Comparison of ENCODE assay signal across 9 cellular contexts in genomic region chr1:20788489-20788795, GRCh38. TPM values are rescaled to one million over a fixed set of nuclear protein-coding genes. Genes with fewer than 3 reads are reported as not detected.
DNase-seq lines count a peak whose midpoint lies in the region; ATAC-seq and TF ChIP-seq lines count a peak whose summit lies in the region.
"Had no signal": no experiment of that assay in that cellular context is flagged by ENCODE, and none has a peak within 500 bp of the region (broad histone marks: within the 10 kb centered on the region; RNA-seq: fewer than 3 reads in every experiment).

No MANE protein-coding gene starts in this region.

- H3K4me3 ChIP-seq in SU-DHL-6 (ENCODE audit: insufficient read depth, low read length, poor library complexity, severe bottlenecking), result no peak overlapping the region
- H3K4me3 ChIP-seq in gastroesophageal sphincter, result no peak overlapping the region

- no peaks in the 10 kb centered on the region for H3K27me3 ChIP-seq in SU-DHL-6 (ENCODE audit: low read length)
- H3K27me3 ChIP-seq in gastroesophageal sphincter, result no peaks in the 10 kb centered on the region
- H3K27me3 ChIP-seq: left lung had no signal

- H3K27me3 Mint-ChIP-seq in T-helper 2 cell treated with Interferon-gamma antibody and Interleukin-4, amounts not matched to agents 5 μg/mL and 100 μg/mL, for 36 hours (ENCODE audit: low read depth), result no peaks in the 10 kb centered on the region
- H3K27me3 Mint-ChIP-seq in stimulated activated naive B cell treated with anti-CD40 and anti-IgM and Interleukin-4, amounts not matched to agents 10 μg/mL and 1 μg/mL and 100 μg/mL, for 72 hours, result no peaks in the 10 kb centered on the region

- H3K36me3 Mint-ChIP-seq in T-helper 2 cell treated with Interferon-gamma antibody and Interleukin-4, amounts not matched to agents 5 μg/mL and 100 μg/mL, for 36 hours (ENCODE audit: low read depth), result peaks cover 12% of the 10 kb centered on the region
- H3K36me3 Mint-ChIP-seq in stimulated activated naive B cell treated with anti-CD40 and anti-IgM and Interleukin-4, amounts not matched to agents 10 μg/mL and 1 μg/mL and 100 μg/mL, for 72 hours, result no peaks in the 10 kb centered on the region

- H2AFZ ChIP-seq in SU-DHL-6 (ENCODE audit: low read depth, low read length, severe bottlenecking), result peak overlapping the region; percentile 69

- H3K36me3 ChIP-seq in SU-DHL-6 (ENCODE audit: low read length), result no peaks in the 10 kb centered on the region
- no peaks in the 10 kb centered on the region for H3K36me3 ChIP-seq in gastroesophageal sphincter
- H3K36me3 ChIP-seq: left lung had no signal

- intact Hi-C loops in left ventricle myocardium superior (cut with micrococcal nuclease), result no loop called here

- peaks cover 30% of the 10 kb centered on the region for H3K79me2 ChIP-seq in SU-DHL-6 (ENCODE audit: insufficient read depth, low read length)

- 86 to 96% methylated on average over 1 to 5 of the region's 8 CpGs for WGBS in gastroesophageal sphincter (ENCODE audit: low coverage in 1 of 2), 2 donors

- peaks cover 15% of the 10 kb centered on the region; the same call in 1 of the 2 replicates for H4K20me1 ChIP-seq in SU-DHL-6 (ENCODE audit: low read depth, low read length)

- H3K27ac ChIP-seq in SU-DHL-6 (ENCODE audit: low read depth, low read length), result no peak overlapping the region
- H3K27ac ChIP-seq in gastroesophageal sphincter, result peak overlapping the region in 3 of 4 donors; percentile 91 to 99 (median 96)

- H3F3A ChIP-seq in SU-DHL-6 (ENCODE audit: insufficient read depth), result peaks cover 16% of the 10 kb centered on the region; the same call in 1 of the 2 replicates

- DNase-seq in T-helper 2 cell treated with Interferon-gamma antibody and Interleukin-4, amounts not matched to agents 5 μg/mL and 100 μg/mL, for 36 hours (ENCODE audit: low spot score), result no peak
- no peak for DNase-seq in T-helper 2 cell
- DNase-seq in stimulated activated naive B cell treated with anti-CD40 and anti-IgM and Interleukin-4, amounts not matched to agents 10 μg/mL and 1 μg/mL and 100 μg/mL, for 72 hours, result no peak
- no peak for DNase-seq in left ventricle myocardium superior
- no peak for DNase-seq in SIG-M5 treated with dmso at 0.1 percent for 504 hours (lab: John Stamatoyannopoulos, UW; ENCODE audit: unreplicated experiment)
- no peak for DNase-seq in medulla oblongata (ENCODE audit: extremely low spot score)
- DNase-seq: left lung had no signal

- H3K4me3 Mint-ChIP-seq in T-helper 2 cell treated with Interferon-gamma antibody and Interleukin-4, amounts not matched to agents 5 μg/mL and 100 μg/mL, for 36 hours, result peak overlapping the region; percentile 88
- peak overlapping the region; percentile 90 to 95 for H3K4me3 Mint-ChIP-seq in stimulated activated naive B cell treated with anti-CD40 and anti-IgM and Interleukin-4, amounts not matched to agents 10 μg/mL and 1 μg/mL and 100 μg/mL, for 72 hours

- TF ChIP-seq CTCF in SU-DHL-6 (IDR thresholded peaks at IDR 0.05; ENCODE audit: insufficient read depth, low read length, poor library complexity, severe bottlenecking) (no peak), gastroesophageal sphincter (IDR thresholded peaks at IDR 0.05) (no peak)

- no peak for TF ChIP-seq EP300 in gastroesophageal sphincter (IDR thresholded peaks at IDR 0.05)

- H3K4me1 ChIP-seq in gastroesophageal sphincter, result peaks cover 0 to 33% (median 8%) of the 10 kb centered on the region in 3 donors

- peak overlapping the region; percentile 88; the same call in 1 of the 2 replicates for H3K9ac ChIP-seq in SU-DHL-6 (ENCODE audit: low read length)

- H3K4me2 ChIP-seq in SU-DHL-6 (ENCODE audit: low read depth, low read length, poor library complexity, severe bottlenecking), result peak overlapping the region; percentile 64

- no peaks in the 10 kb centered on the region for H3K9me2 ChIP-seq in SU-DHL-6 (replicated peaks; ENCODE audit: insufficient read depth, low read length)

- no peaks in the 10 kb centered on the region for H3K9me3 ChIP-seq in SU-DHL-6 (ENCODE audit: insufficient read depth, low read length)
- no peaks in the 10 kb centered on the region for H3K9me3 ChIP-seq in gastroesophageal sphincter
- H3K9me3 ChIP-seq: left lung had no signal

- H3K4me1 Mint-ChIP-seq in T-helper 2 cell treated with Interferon-gamma antibody and Interleukin-4, amounts not matched to agents 5 μg/mL and 100 μg/mL, for 36 hours (ENCODE audit: low read depth), result peaks cover 21% of the 10 kb centered on the region
- H3K4me1 Mint-ChIP-seq in stimulated activated naive B cell treated with anti-CD40 and anti-IgM and Interleukin-4, amounts not matched to agents 10 μg/mL and 1 μg/mL and 100 μg/mL, for 72 hours, result peaks cover 9 to 25% of the 10 kb centered on the region in 2 donors

- no peak for TF ChIP-seq POLR2A in gastroesophageal sphincter (IDR thresholded peaks at IDR 0.05)

- H3K27ac Mint-ChIP-seq in T-helper 2 cell treated with Interferon-gamma antibody and Interleukin-4, amounts not matched to agents 5 μg/mL and 100 μg/mL, for 36 hours, result peak overlapping the region; percentile 95
- no peak overlapping the region for H3K27ac Mint-ChIP-seq in stimulated activated naive B cell treated with anti-CD40 and anti-IgM and Interleukin-4, amounts not matched to agents 10 μg/mL and 1 μg/mL and 100 μg/mL, for 72 hours

- ATAC-seq in gastroesophageal sphincter (no peak), left ventricle myocardium superior (no peak)
- ATAC-seq in stimulated activated naive B cell treated with anti-CD40 and anti-IgM and Interleukin-4, amounts not matched to agents 10 μg/mL and 1 μg/mL and 100 μg/mL, for 72 hours (replicated peaks), result no peak
- ATAC-seq: left lung had no signal

- H3K9me3 Mint-ChIP-seq in T-helper 2 cell treated with Interferon-gamma antibody and Interleukin-4, amounts not matched to agents 5 μg/mL and 100 μg/mL, for 36 hours, result no peaks in the 10 kb centered on the region
- H3K9me3 Mint-ChIP-seq in stimulated activated naive B cell treated with anti-CD40 and anti-IgM and Interleukin-4, amounts not matched to agents 10 μg/mL and 1 μg/mL and 100 μg/mL, for 72 hours, result no peaks in the 10 kb centered on the region

RNA-seq across cellular contexts. Expression of gene HP1BP3, which starts 1.3 kb away (rescaled TPM):
- total RNA-seq in gastroesophageal sphincter, result 100 to 1,000 TPM; 221 to 322 (median 237) TPM
- 121 TPM for total RNA-seq in left ventricle myocardium superior

RNA-seq across cellular contexts. Expression of gene SH2D5, which starts 55.9 kb away (rescaled TPM):
- total RNA-seq in gastroesophageal sphincter (1 to 10 TPM in 2 of 4 donors, under 1 TPM in 2; 0.47 to 6.9 (median 1.1) TPM), left ventricle myocardium superior (not detected)
